8 cellular contexts compared by ENCODE assay signal in genomic region chr19:11736696-11737095, GRCh38. TPM values are rescaled to one million over a fixed set of nuclear protein-coding genes. Genes with fewer than 3 reads are reported as not detected.
DNase-seq lines count a peak whose midpoint lies in the region; ATAC-seq and TF ChIP-seq lines count a peak whose summit lies in the region.

No MANE protein-coding gene starts in this region.

- H3K79me2 ChIP-seq in MM.1S (ENCODE audit: low read length), result peaks cover 23% of the 10 kb centered on the region

- no peaks in the 10 kb centered on the region for H3K27me3 Mint-ChIP-seq in CD4-positive, alpha-beta memory T cell
- no peaks in the 10 kb centered on the region for H3K27me3 Mint-ChIP-seq in activated T-helper 17 cell treated with anti-CD3 and anti-CD28 coated beads, Interleukin-2, amount 50 U/mL, for 72 hours

- intact Hi-C loops in CD4-positive, alpha-beta memory T cell (cut with micrococcal nuclease), result loop anchor here (5.0 to 10.0 kb wide), 2 partner anchors 61 to 188 kb away; partner anchors contain the start of genes ZNF491 and ZNF700
- intact Hi-C loops in left colon (cut with DNase I, micrococcal nuclease), result no loop called here

- H3K9me3 ChIP-seq in CD4-positive, alpha-beta memory T cell (ENCODE audit: control insufficient read depth in 1 of 2, low read length in 2 of 2), result no peaks in the 10 kb centered on the region
- no peaks in the 10 kb centered on the region for H3K9me3 ChIP-seq in HEK293 (ENCODE audit: control insufficient read depth, insufficient read depth, low read depth, low read length)
- H3K9me3 ChIP-seq in MM.1S (replicated peaks; ENCODE audit: insufficient read depth, low read length), result no peaks in the 10 kb centered on the region

- H4K20me1 ChIP-seq in MM.1S (ENCODE audit: insufficient read depth, low read length), result no peaks in the 10 kb centered on the region

- TF ChIP-seq CTCF in HEK293 (tag by site-specific recombination; IDR thresholded peaks at IDR 0.05) (no peak), MM.1S (IDR thresholded peaks at IDR 0.05; ENCODE audit: low read length) (no peak)

- H3K4me2 ChIP-seq in MM.1S (ENCODE audit: low read depth, low read length), result no peak overlapping the region

- peaks cover 15 to 30% (median 18%) of the 10 kb centered on the region in 4 donors for H3K4me1 Mint-ChIP-seq in CD4-positive, alpha-beta memory T cell
- no peaks in the 10 kb centered on the region for H3K4me1 Mint-ChIP-seq in activated T-helper 17 cell treated with anti-CD3 and anti-CD28 coated beads, Interleukin-2, amount 50 U/mL, for 72 hours

- H3K27ac ChIP-seq in CD4-positive, alpha-beta memory T cell (ENCODE audit: low read depth, low read length), result no peak overlapping the region
- H3K27ac ChIP-seq in HEK293 (ENCODE audit: extremely low read depth, low read depth, low read length), result no peak overlapping the region
- H3K27ac ChIP-seq in MM.1S (ENCODE audit: low read length), result no peak overlapping the region

- H3K36me3 ChIP-seq in CD4-positive, alpha-beta memory T cell (ENCODE audit: insufficient read depth, low read length), result no peaks in the 10 kb centered on the region
- H3K36me3 ChIP-seq in HEK293 (ENCODE audit: control insufficient read depth in 2 of 2, insufficient read depth in 1 of 2, low read length in 2 of 2) (peaks cover 0 to 3% of the 10 kb centered on the region in 2 experiments; a peak in 1 of 3 replicates), MM.1S (replicated peaks; ENCODE audit: insufficient read depth, low read length) (no peaks in the 10 kb centered on the region)

- peaks cover 15% of the 10 kb centered on the region for H3K4me1 ChIP-seq in CD4-positive, alpha-beta memory T cell (ENCODE audit: insufficient read depth, low read length)
- H3K4me1 ChIP-seq in HEK293 (ENCODE audit: control insufficient read depth, insufficient read depth, low read length) (no peaks in the 10 kb centered on the region), MM.1S (ENCODE audit: low read length) (peaks cover 6% of the 10 kb centered on the region; the same call in 1 of the 2 replicates)

- peaks cover 0 to 2% (median 0%) of the 10 kb centered on the region in 8 donors for H3K9me3 Mint-ChIP-seq in CD4-positive, alpha-beta memory T cell
- no peaks in the 10 kb centered on the region for H3K9me3 Mint-ChIP-seq in activated T-helper 17 cell treated with anti-CD3 and anti-CD28 coated beads, Interleukin-2, amount 50 U/mL, for 72 hours

- CTCF ChIA-PET in CD4-positive, alpha-beta memory T cell (lab: Charles Lee; ENCODE audit: partially characterized antibody), result no interaction called here
- CTCF ChIA-PET in HEK293 (lab: Yijun Ruan, JAX), result interaction anchor here (1.0 to 1.3 kb wide), 2 partner anchors 39 to 178 kb away, joined by 4 read pairs; partner anchors contain the start of gene ELOF1

- POLR2A ChIA-PET in CD4-positive, alpha-beta memory T cell (lab: Charles Lee; ENCODE audit: partially characterized antibody), result interaction anchor here (0.5 to 1.2 kb wide), 3 partner anchors 30 to 759 kb away, joined by 3 to 5 read pairs (median 3); partner anchors contain the start of gene ZNF441
- POLR2A ChIA-PET in HEK293 (lab: Yijun Ruan, JAX), result interaction anchor here (1.9 kb wide), 1 partner anchor 30 kb away, joined by 5 read pairs; the partner anchor contains the start of gene ZNF441

- no peak for DNase-seq in CD4-positive, alpha-beta memory T cell
- DNase-seq in left colon, result peak; percentile 7 to 49
- DNase-seq in MM.1S, result no peak
- DNase-seq in NOMO-1 treated with DMSO at 0.1 percent for 48 hours (lab: John Stamatoyannopoulos, UW; ENCODE audit: unreplicated experiment), result no peak
- no peak for DNase-seq in activated CD4-positive, CD25-positive, alpha-beta regulatory T cell (lab: John Stamatoyannopoulos, UW)

- peaks cover 6 to 9% of the 10 kb centered on the region in 2 donors for H3K36me3 Mint-ChIP-seq in CD4-positive, alpha-beta memory T cell
- no peaks in the 10 kb centered on the region for H3K36me3 Mint-ChIP-seq in activated T-helper 17 cell treated with anti-CD3 and anti-CD28 coated beads, Interleukin-2, amount 50 U/mL, for 72 hours (ENCODE audit: low read depth)

- H3K27ac Mint-ChIP-seq in CD4-positive, alpha-beta memory T cell, result no peak overlapping the region
- no peak overlapping the region for H3K27ac Mint-ChIP-seq in activated T-helper 17 cell treated with anti-CD3 and anti-CD28 coated beads, Interleukin-2, amount 50 U/mL, for 72 hours

- no peaks in the 10 kb centered on the region for H3K9me2 ChIP-seq in MM.1S (replicated peaks; ENCODE audit: insufficient read depth, low read length)

- no peak overlapping the region for H2AFZ ChIP-seq in MM.1S (ENCODE audit: low read length)

- peak overlapping the region; percentile 43 to 100 (median 67) for H3K4me3 Mint-ChIP-seq in CD4-positive, alpha-beta memory T cell
- H3K4me3 Mint-ChIP-seq in activated T-helper 17 cell treated with anti-CD3 and anti-CD28 coated beads, Interleukin-2, amount 50 U/mL, for 72 hours, result peak overlapping the region; percentile 98

- no peak for ATAC-seq in activated T-helper 17 cell treated with anti-CD3 and anti-CD28 coated beads, Interleukin-2, amount 50 U/mL, for 72 hours (replicated peaks)
- ATAC-seq in left colon (no peak), GM19324 (IDR thresholded peaks at IDR 0.05; ENCODE audit: low FRiP score, unreplicated experiment) (no peak)

- no peaks in the 10 kb centered on the region for H3K27me3 ChIP-seq in CD4-positive, alpha-beta memory T cell (ENCODE audit: insufficient read depth, low read length)
- no peaks in the 10 kb centered on the region for H3K27me3 ChIP-seq in MM.1S (replicated peaks; ENCODE audit: insufficient read depth, low read length)

- H3K4me3 ChIP-seq in CD4-positive, alpha-beta memory T cell (ENCODE audit: low read length in 2 of 2), result no peak overlapping the region
- H3K4me3 ChIP-seq in HEK293 (ENCODE audit: low read depth, low read length) (no peak overlapping the region), MM.1S (ENCODE audit: low read length) (no peak overlapping the region)

- H3F3A ChIP-seq in MM.1S (ENCODE audit: insufficient read depth, low read length), result no peaks in the 10 kb centered on the region

- no peak overlapping the region for H3K9ac ChIP-seq in MM.1S (ENCODE audit: low read length)

TF ChIP-seq in HEK293, 187 proteins besides CTCF, POLR2A, EP300 and RAD21 (continues in another document):
- TF ChIP-seq ZFP41 (tag by site-specific recombination; IDR thresholded peaks at IDR 0.05; ENCODE audit: borderline replicate concordance), result no peak
- 0 out of 2 replicates have a peak, but pooled peaks have one; percentile 5 for TF ChIP-seq SP2 (tag by site-specific recombination; IDR thresholded peaks at IDR 0.05)
- TF ChIP-seq ZNF114 (tag by site-specific recombination; IDR thresholded peaks at IDR 0.05), result no peak
- TF ChIP-seq ZNF26 (tag by site-specific recombination; IDR thresholded peaks at IDR 0.05), result no peak
- no peak for TF ChIP-seq HOXD13 (CRISPR knock-in tag; IDR thresholded peaks at IDR 0.05; ENCODE audit: borderline replicate concordance)
- TF ChIP-seq TCF7L2 (IDR thresholded peaks at IDR 0.05; ENCODE audit: borderline replicate concordance, low read depth, low read length), result no peak
- TF ChIP-seq PBX3 (CRISPR knock-in tag; IDR thresholded peaks at IDR 0.05), result no peak
- TF ChIP-seq ZNF645 (tag by site-specific recombination; IDR thresholded peaks at IDR 0.05), result no peak
- no peak for TF ChIP-seq YY1 (tag by site-specific recombination; IDR thresholded peaks at IDR 0.05)
- no peak for TF ChIP-seq GLIS1 (tag by site-specific recombination; IDR thresholded peaks at IDR 0.05)

RNA-seq across cellular contexts. Expression of gene ZNF823, which starts 2.0 kb away (rescaled TPM):
- 1 to 10 TPM; 4.6 to 5.4 TPM for total RNA-seq in CD4-positive, alpha-beta memory T cell
- 1 to 10 TPM in 1 of 2 donors, under 1 TPM in 1; 0.92 to 5.3 TPM for polyA plus RNA-seq in CD4-positive, alpha-beta memory T cell
- 1 to 10 TPM; 1.9 to 2.8 TPM for total RNA-seq in activated T-helper 17 cell treated with anti-CD3 and anti-CD28 coated beads, Interleukin-2, amount 50 U/mL, for 72 hours
- total RNA-seq in left colon, result 10 to 100 TPM; 13.6 to 16.1 TPM

RNA-seq across cellular contexts. Expression of gene ZNF441, which starts 30.1 kb away (rescaled TPM):
- total RNA-seq in CD4-positive, alpha-beta memory T cell, result 10 to 100 TPM; 19.6 to 21.5 TPM
- 1 to 10 TPM; 2.3 to 6.3 TPM for polyA plus RNA-seq in CD4-positive, alpha-beta memory T cell
- 1 to 10 TPM; 4.5 to 5.1 TPM for total RNA-seq in activated T-helper 17 cell treated with anti-CD3 and anti-CD28 coated beads, Interleukin-2, amount 50 U/mL, for 72 hours
- 1 to 10 TPM; 3.5 to 4.8 TPM for total RNA-seq in left colon

Comparison
In these comparisons a context has a peak if more than half of its experiments do, and no peak if none do; other contexts are left out.
1. DNase-seq: peak in left colon (2 of 2); none in CD4-positive, alpha-beta memory T cell (0 of 5), MM.1S (single experiment), NOMO-1 treated with DMSO at 0.1 percent for 48 hours (single experiment) and activated CD4-positive, CD25-positive, alpha-beta regulatory T cell (0 of 4).